ENCODE assay signal across 1 cellular context in the genomic region with DNA sequence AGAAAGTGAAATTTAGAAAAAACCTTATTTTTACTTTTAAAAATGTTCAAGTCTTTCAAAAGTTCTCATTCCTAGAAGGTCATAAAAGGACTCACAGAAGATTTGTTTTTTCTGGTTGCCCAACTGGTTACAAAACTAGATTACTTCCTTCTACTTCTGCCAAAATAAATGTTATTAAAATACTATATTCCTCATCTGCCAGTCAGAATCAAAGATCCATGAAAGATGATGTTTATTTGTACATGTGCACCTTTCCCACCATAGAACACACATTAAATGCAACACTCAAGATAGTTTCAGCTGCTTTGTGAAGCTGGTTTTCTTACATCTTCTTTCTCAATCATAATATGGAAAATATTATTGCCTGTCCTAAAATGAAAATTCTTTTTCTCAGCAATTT.
TF ChIP-seq lines count a peak whose summit lies in the region.

No MANE protein-coding gene starts in this region.

TF ChIP-seq in HepG2, 621 proteins besides CTCF, POLR2A, EP300 and RAD21 (continued from another document):
- TF ChIP-seq ZNF407 (CRISPR knock-in tag; IDR thresholded peaks at IDR 0.05; ENCODE audit: not compliant biosample characterization) (no peak), GLMP (CRISPR knock-in tag; IDR thresholded peaks at IDR 0.05; ENCODE audit: borderline replicate concordance) (no peak), SMARCE1 (IDR thresholded peaks at IDR 0.05; ENCODE audit: borderline replicate concordance) (no peak), IRF2 (CRISPR knock-in tag; IDR thresholded peaks at IDR 0.05) (no peak)
